ENCODE assay signal across 14 cellular contexts in genomic region chr14:30330452-30330851, GRCh38.
DNase-seq lines count a peak whose midpoint lies in the region; ATAC-seq and TF ChIP-seq lines count a peak whose summit lies in the region.
"Had no signal": no experiment of that assay in that cellular context is flagged by ENCODE, and none has a peak within 500 bp of the region (broad histone marks: within the 10 kb centered on the region; RNA-seq: fewer than 3 reads in every experiment).

No MANE protein-coding gene starts in this region.

- BruUV-seq in OCI-LY7 (replicated peaks; lab: Mats Ljungman, UMichigan), result no TSS peak

- DNase-seq in ELR (ENCODE audit: low read depth) (peak; percentile 3), OCI-LY7 (ENCODE audit: low spot score) (peak; percentile 17), fibroblast of lung (ENCODE audit: low read depth in 2 of 2) (no peak), NCI-H748 treated with DMSO at 0.1 percent for 48 hours (lab: John Stamatoyannopoulos, UW) (no peak), germinal center (ENCODE audit: low spot score) (no peak)
- no peak for DNase-seq in activated naive CD4-positive, alpha-beta T cell treated with anti-CD3 and anti-CD28 coated beads for 36 hours
- DNase-seq: activated CD4-positive, alpha-beta memory T cell treated with anti-CD3 and anti-CD28 coated beads, Interleukin-2, amount 10 ng/mL, durations not matched to agents 7 days and 5 days; KG1; naive thymus-derived CD8-positive, alpha-beta T cell; Right ventricle myocardium superior; stimulated activated CD4-positive, alpha-beta T cell treated with anti-CD3 and anti-CD28 coated beads, Interleukin-2, amount 100 ng/mL, for 24 hours; substantia nigra had no signal

- H3K36me3 ChIP-seq in OCI-LY7 (ENCODE audit: insufficient read depth, low read length), result no peaks in the 10 kb centered on the region
- no peaks in the 10 kb centered on the region for H3K36me3 ChIP-seq in fibroblast of lung (ENCODE audit: control insufficient read depth, insufficient read depth, low read length)

- intact Hi-C loops in OCI-LY7 (cut with micrococcal nuclease; ENCODE audit: unreplicated experiment), result no loop called here
- intact Hi-C loops in activated naive CD4-positive, alpha-beta T cell treated with anti-CD3 and anti-CD28 coated beads for 36 hours (cut with micrococcal nuclease), result no loop called here

- H3K4me3 Mint-ChIP-seq in activated naive CD4-positive, alpha-beta T cell treated with anti-CD3 and anti-CD28 coated beads for 36 hours, result no peak overlapping the region
- H3K4me3 Mint-ChIP-seq: activated CD4-positive, alpha-beta memory T cell treated with anti-CD3 and anti-CD28 coated beads, Interleukin-2, amount 10 ng/mL, durations not matched to agents 7 days and 5 days; naive thymus-derived CD8-positive, alpha-beta T cell had no signal

- H4K20me1 ChIP-seq in OCI-LY7 (ENCODE audit: insufficient read depth, low read length) (no peaks in the 10 kb centered on the region), fibroblast of lung (ENCODE audit: control insufficient read depth, extremely low read depth, insufficient read depth, low read length) (no peaks in the 10 kb centered on the region)

- no peaks in the 10 kb centered on the region for H3K4me1 ChIP-seq in OCI-LY7 (ENCODE audit: insufficient read depth, low read length, poor library complexity, severe bottlenecking)
- no peaks in the 10 kb centered on the region for H3K4me1 ChIP-seq in fibroblast of lung (ENCODE audit: control insufficient read depth, extremely low read depth, insufficient read depth, low read length)

- no peak for ATAC-seq in HG03439 (IDR thresholded peaks at IDR 0.05; ENCODE audit: unreplicated experiment)
- ATAC-seq: naive thymus-derived CD8-positive, alpha-beta T cell had no signal

- no peaks in the 10 kb centered on the region for H3K27me3 ChIP-seq in fibroblast of lung (ENCODE audit: control insufficient read depth, insufficient read depth, low read length)

- H3K4me2 ChIP-seq in OCI-LY7 (ENCODE audit: low read length) (no peak overlapping the region), fibroblast of lung (ENCODE audit: extremely low read depth, insufficient read depth, low read length) (no peak overlapping the region)

- no peaks in the 10 kb centered on the region for H3K9me3 Mint-ChIP-seq in activated naive CD4-positive, alpha-beta T cell treated with anti-CD3 and anti-CD28 coated beads for 36 hours
- H3K9me3 Mint-ChIP-seq: activated CD4-positive, alpha-beta memory T cell treated with anti-CD3 and anti-CD28 coated beads, Interleukin-2, amount 10 ng/mL, durations not matched to agents 7 days and 5 days had no signal

- no peaks in the 10 kb centered on the region for H3K9me2 ChIP-seq in OCI-LY7 (ENCODE audit: insufficient read depth, low read length)

- POLR2A ChIA-PET in OCI-LY7 (lab: Charles Lee), result interaction anchor here (0.7 kb wide), 1 partner anchor 214 kb away, joined by 3 read pairs; no protein-coding TSS in a partner anchor

- no peak overlapping the region for H3K27ac Mint-ChIP-seq in activated naive CD4-positive, alpha-beta T cell treated with anti-CD3 and anti-CD28 coated beads for 36 hours
- H3K27ac Mint-ChIP-seq: activated CD4-positive, alpha-beta memory T cell treated with anti-CD3 and anti-CD28 coated beads, Interleukin-2, amount 10 ng/mL, durations not matched to agents 7 days and 5 days; naive thymus-derived CD8-positive, alpha-beta T cell had no signal

- H3K4me3 ChIP-seq in OCI-LY7 (ENCODE audit: low read depth, low read length, poor library complexity, severe bottlenecking), result no peak overlapping the region
- H3K4me3 ChIP-seq in fibroblast of lung (replicated peaks in 1 of 4; ENCODE audit: control extremely low read depth in 1 of 4, insufficient read depth in 1 of 4, low read depth in 3 of 4, low read length in 4 of 4), result no peak overlapping the region

- no peak overlapping the region for H3K9ac ChIP-seq in fibroblast of lung (ENCODE audit: insufficient read depth, low read length)

- H3K79me2 ChIP-seq in OCI-LY7 (ENCODE audit: insufficient read depth, low read depth, low read length), result no peaks in the 10 kb centered on the region
- H3K79me2 ChIP-seq in fibroblast of lung (ENCODE audit: control insufficient read depth, insufficient read depth, low read length), result no peaks in the 10 kb centered on the region

- H3K36me3 Mint-ChIP-seq in activated naive CD4-positive, alpha-beta T cell treated with anti-CD3 and anti-CD28 coated beads for 36 hours (ENCODE audit: low read depth), result no peaks in the 10 kb centered on the region
- H3K36me3 Mint-ChIP-seq: naive thymus-derived CD8-positive, alpha-beta T cell had no signal

- CTCF ChIA-PET in OCI-LY7 (lab: Charles Lee; ENCODE audit: unreplicated experiment), result no interaction called here
- CTCF ChIA-PET in activated naive CD4-positive, alpha-beta T cell treated with anti-CD3 and anti-CD28 coated beads for 36 hours (lab: Charles Lee), result interaction anchor here (0.8 to 1.1 kb wide), 2 partner anchors 51 to 189 kb away, joined by 3 read pairs; no protein-coding TSS in a partner anchor

- TF ChIP-seq CTCF in 22Rv1 (IDR thresholded peaks at IDR 0.05) (peak; percentile 72), OCI-LY7 (conservative IDR thresholded peaks at IDR 0.05; ENCODE audit: low read length) (peak; percentile 78), fibroblast of lung (conservative IDR thresholded peaks at IDR 0.05 in 1 of 2, IDR thresholded peaks at IDR 0.05 in 1 of 2; ENCODE audit: low read depth in 1 of 2, low read length in 2 of 2) (peak; percentile 24 to 43)

- H3K27ac ChIP-seq in 22Rv1 (no peak overlapping the region), OCI-LY7 (ENCODE audit: low read depth, low read length, poor library complexity, severe bottlenecking) (no peak overlapping the region), fibroblast of lung (ENCODE audit: insufficient read depth, low read length) (no peak overlapping the region)

- H3K27me3 Mint-ChIP-seq in activated naive CD4-positive, alpha-beta T cell treated with anti-CD3 and anti-CD28 coated beads for 36 hours (ENCODE audit: low read depth), result peaks cover 16% of the 10 kb centered on the region
- H3K27me3 Mint-ChIP-seq: activated CD4-positive, alpha-beta memory T cell treated with anti-CD3 and anti-CD28 coated beads, Interleukin-2, amount 10 ng/mL, durations not matched to agents 7 days and 5 days had no signal

- H2AFZ ChIP-seq in OCI-LY7 (ENCODE audit: low read length) (no peak overlapping the region), fibroblast of lung (ENCODE audit: low read length) (no peak overlapping the region)

- no peaks in the 10 kb centered on the region for H3K4me1 Mint-ChIP-seq in activated naive CD4-positive, alpha-beta T cell treated with anti-CD3 and anti-CD28 coated beads for 36 hours (ENCODE audit: low read depth)
- H3K4me1 Mint-ChIP-seq: activated CD4-positive, alpha-beta memory T cell treated with anti-CD3 and anti-CD28 coated beads, Interleukin-2, amount 10 ng/mL, durations not matched to agents 7 days and 5 days; naive thymus-derived CD8-positive, alpha-beta T cell had no signal

- H3K9me3 ChIP-seq in OCI-LY7 (ENCODE audit: low read length), result no peaks in the 10 kb centered on the region
- H3K9me3 ChIP-seq in fibroblast of lung (ENCODE audit: control insufficient read depth, insufficient read depth, low read depth, low read length), result no peaks in the 10 kb centered on the region

Comparison
In these comparisons a context has a peak if more than half of its experiments do, and no peak if none do; other contexts are left out.
1. DNase-seq: peak in ELR (single experiment) and OCI-LY7 (single experiment); none in fibroblast of lung (0 of 2), activated naive CD4-positive, alpha-beta T cell treated with anti-CD3 and anti-CD28 coated beads for 36 hours (single experiment), NCI-H748 treated with DMSO at 0.1 percent for 48 hours (single experiment) and germinal center (single experiment).
2. Peak in every context shown above with its lines, with median percentiles within 50 percentile points of each other: CTCF ChIP-seq.